ENCODE assay signal across 1 cellular context in genomic region chr17:2692781-2693135, GRCh38.
TF ChIP-seq lines count a peak whose summit lies in the region.

No MANE protein-coding gene starts in this region.

TF ChIP-seq in K562, 482 proteins besides CTCF, POLR2A, EP300 and RAD21:
- TF ChIP-seq CBX3 (IDR thresholded peaks at IDR 0.05; ENCODE audit: borderline replicate concordance in 1 of 2, low read length in 2 of 2), result no peak
